21 cellular contexts compared by ENCODE assay signal in the genomic region with DNA sequence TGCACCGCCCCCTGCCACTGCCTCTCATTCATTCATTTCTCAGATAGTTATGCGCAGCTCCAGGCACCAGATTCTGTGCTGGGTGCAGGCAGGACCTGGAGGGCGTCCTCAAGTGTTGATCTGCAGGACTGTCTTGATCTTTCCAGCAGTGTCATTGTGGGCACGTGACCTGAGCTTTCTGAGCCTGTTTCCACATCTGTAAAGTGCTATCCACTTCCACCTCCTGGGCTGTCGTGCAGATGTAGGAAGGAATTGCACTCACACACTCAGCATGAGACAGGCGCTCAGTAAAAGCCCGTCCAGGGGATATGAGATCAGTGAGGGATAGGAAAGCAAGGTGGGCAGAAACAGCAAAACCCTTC. TPM values are rescaled to one million over a fixed set of nuclear protein-coding genes. Genes with fewer than 3 reads are reported as not detected.
DNase-seq lines count a peak whose midpoint lies in the region; ATAC-seq and TF ChIP-seq lines count a peak whose summit lies in the region.
"Had no signal": no experiment of that assay in that cellular context is flagged by ENCODE, and none has a peak within 500 bp of the region (broad histone marks: within the 10 kb centered on the region; RNA-seq: fewer than 3 reads in every experiment).

No MANE protein-coding gene starts in this region.

- H3K9me3 ChIP-seq in BLaER1 = no peaks in the 10 kb centered on the region
- no peaks in the 10 kb centered on the region for H3K9me3 ChIP-seq in lung (ENCODE audit: control insufficient read depth in 2 of 2, insufficient read depth in 1 of 2, low read length in 1 of 2)
- no peaks in the 10 kb centered on the region for H3K9me3 ChIP-seq in osteoblast (ENCODE audit: low read depth, low read length)
- H3K9me3 ChIP-seq: suprapubic skin had no signal

- H3K9ac ChIP-seq in BLaER1 = no peak overlapping the region

- peak overlapping the region; percentile 62 for H3K4me2 ChIP-seq in BLaER1
- H3K4me2 ChIP-seq in osteoblast (ENCODE audit: insufficient read depth, low read length) = no peak overlapping the region

- no peaks in the 10 kb centered on the region for H3K27me3 ChIP-seq in BLaER1
- H3K27me3 ChIP-seq in lung (ENCODE audit: control insufficient read depth, insufficient read depth) = no peaks in the 10 kb centered on the region
- H3K27me3 ChIP-seq in osteoblast (ENCODE audit: insufficient read depth, low read length) = no peaks in the 10 kb centered on the region
- H3K27me3 ChIP-seq: suprapubic skin had no signal

- H3K4me3 ChIP-seq in BLaER1 = no peak overlapping the region
- H3K4me3 ChIP-seq in lung = no peak overlapping the region
- no peak overlapping the region for H3K4me3 ChIP-seq in osteoblast (ENCODE audit: insufficient read depth, low read length)
- H3K4me3 ChIP-seq: suprapubic skin had no signal

- H3K36me3 ChIP-seq in BLaER1 (peaks cover 94% of the 10 kb centered on the region), lung (ENCODE audit: control insufficient read depth in 2 of 2, insufficient read depth in 2 of 2, low read length in 2 of 2) (peaks cover 43 to 68% of the 10 kb centered on the region in 2 donors), osteoblast (ENCODE audit: insufficient read depth, low read length) (peaks cover 68% of the 10 kb centered on the region)

- no peaks in the 10 kb centered on the region for H4K20me1 ChIP-seq in BLaER1
- H4K20me1 ChIP-seq in osteoblast (ENCODE audit: insufficient read depth, low read length) = no peaks in the 10 kb centered on the region

- H3K4me1 ChIP-seq in BLaER1 = peaks cover 59% of the 10 kb centered on the region
- H3K4me1 ChIP-seq in lung (ENCODE audit: control insufficient read depth in 2 of 2, insufficient read depth in 2 of 2, low read length in 2 of 2) = no peaks in the 10 kb centered on the region
- no peaks in the 10 kb centered on the region for H3K4me1 ChIP-seq in osteoblast (ENCODE audit: insufficient read depth, low read length)
- H3K4me1 ChIP-seq: suprapubic skin had no signal

- 55 to 80% methylated on average over 7 of the region's 7 CpGs for WGBS in lung, 2 donors

- peak; percentile 22 for ATAC-seq in lung (ENCODE audit: insufficient read depth, low FRiP score)
- no peak for ATAC-seq in GM18520 (IDR thresholded peaks at IDR 0.05; ENCODE audit: unreplicated experiment)

- TF ChIP-seq CTCF in lung (IDR thresholded peaks at IDR 0.05; ENCODE audit: control extremely low read depth, extremely low read depth) (no peak), osteoblast (IDR thresholded peaks at IDR 0.05; ENCODE audit: extremely low read depth, low read depth, low read length) (no peak)

- peak; percentile 86 for DNase-seq in GF-D8 (lab: John Stamatoyannopoulos, UW)
- peak; percentile 61 for DNase-seq in SKM-1 treated with dmso at 0.1 percent for 144 hours (lab: John Stamatoyannopoulos, UW; ENCODE audit: unreplicated experiment)
- DNase-seq in lung (ENCODE audit: low spot score) = peak; percentile 33
- no peak for DNase-seq in HCEC 1CT
- no peak for DNase-seq in DMS 273 (lab: John Stamatoyannopoulos, UW; ENCODE audit: unreplicated experiment)
- DNase-seq in osteoblast (ENCODE audit: insufficient read length, low spot score, missing footprints) = no peak
- DNase-seq: EL; H7; NCI-H1417 treated with DMSO at 0.1 percent for 48 hours; NCI-H2171 treated with DMSO at 0.1 percent for 48 hours; NCI-H774; small intestine; stimulated activated CD4-positive, alpha-beta T cell treated with anti-CD3 and anti-CD28 coated beads, Interleukin-4, amount 100 ng/mL, for 4 hours had no signal

- H2AFZ ChIP-seq in osteoblast (ENCODE audit: low read length) = no peak overlapping the region

- H3K27ac ChIP-seq in BLaER1 (peak overlapping the region; percentile 58; the same call in 1 of the 2 replicates), lung (ENCODE audit: low read depth in 1 of 2, low read length in 1 of 2) (peak overlapping the region in 1 of 2 donors; percentile 33), osteoblast (ENCODE audit: low read depth, low read length) (no peak overlapping the region)
- H3K27ac ChIP-seq: suprapubic skin had no signal

- H3K79me2 ChIP-seq in osteoblast (ENCODE audit: insufficient read depth, low read length) = no peaks in the 10 kb centered on the region

RNA-seq across cellular contexts. Expression of gene METTL22, which starts 22.6 kb away (rescaled TPM):
- total RNA-seq in lung (10 to 100 TPM; 36.5 to 39.4 TPM), osteoblast (24.5 and 46.0 TPM in 2 replicates)
- 10 to 100 TPM; 17.9 to 28.4 TPM for polyA plus RNA-seq in lung

RNA-seq across cellular contexts. Expression of gene ABAT, which starts 30.3 kb away (rescaled TPM):
- 10 to 100 TPM in 1 of 2 donors, 1 to 10 TPM in 1; 9.6 to 14.0 TPM for total RNA-seq in lung
- 1 to 10 TPM; 4.4 to 4.5 TPM for polyA plus RNA-seq in lung
- total RNA-seq in osteoblast = 5.9 and 6.5 TPM in 2 replicates

RNA-seq across cellular contexts. Expression of gene TMEM114, which starts 53.8 kb away (rescaled TPM):
- total RNA-seq in lung (not detected), osteoblast (not detected in 2 replicates)
- polyA plus RNA-seq in lung = not detected
- total RNA-seq: activated T-helper 1 cell treated with anti-CD3 and anti-CD28 coated beads, Interleukin-12 subunit alpha, Interleukin-12 subunit beta, Interleukin-2, Interleukin-4 antibody, amounts not matched to agents 30 ng/mL and 10 ng/mL and 1 ng/mL, durations not matched to agents 14 hours and 24 hours and 36 hours; bronchial epithelial cell; frontal cortex; H7; left cardiac atrium; suprapubic skin had no signal
- polyA plus RNA-seq: adipose tissue, small intestine had no signal

Comparison
In these comparisons a context has a peak if more than half of its experiments do, and no peak if none do; other contexts are left out.
1. DNase-seq: peak in GF-D8 (single experiment), SKM-1 treated with dmso at 0.1 percent for 144 hours (single experiment) and lung (single experiment); none in HCEC 1CT (single experiment), DMS 273 (single experiment) and osteoblast (single experiment).